In the genomic region with DNA sequence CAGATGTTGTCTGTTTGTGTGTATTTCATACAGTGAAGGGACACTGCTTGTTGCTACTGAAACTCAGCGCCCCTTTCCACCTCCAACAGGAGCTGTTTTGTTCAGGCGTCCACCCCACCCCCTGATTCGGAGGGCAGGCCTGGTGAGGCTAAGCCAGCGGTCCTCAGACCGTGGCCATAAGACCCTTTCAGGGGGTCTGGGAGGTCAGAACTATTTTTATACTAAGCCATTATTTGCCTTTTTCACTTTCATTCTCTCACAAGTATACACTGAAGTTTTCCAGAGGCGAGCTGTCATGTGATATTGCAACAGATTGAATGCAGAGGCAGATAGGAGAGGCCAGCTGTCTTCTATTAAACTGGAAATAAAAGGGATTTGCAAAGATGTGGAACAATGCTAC, we compare ENCODE assay signal across 1 cellular context.
TF ChIP-seq lines count a peak whose summit lies in the region.

No MANE protein-coding gene starts in this region.

TF ChIP-seq in SK-N-SH, 30 proteins besides CTCF, POLR2A, EP300 and RAD21 (continued from another document):
- TF ChIP-seq, protein P1, sequence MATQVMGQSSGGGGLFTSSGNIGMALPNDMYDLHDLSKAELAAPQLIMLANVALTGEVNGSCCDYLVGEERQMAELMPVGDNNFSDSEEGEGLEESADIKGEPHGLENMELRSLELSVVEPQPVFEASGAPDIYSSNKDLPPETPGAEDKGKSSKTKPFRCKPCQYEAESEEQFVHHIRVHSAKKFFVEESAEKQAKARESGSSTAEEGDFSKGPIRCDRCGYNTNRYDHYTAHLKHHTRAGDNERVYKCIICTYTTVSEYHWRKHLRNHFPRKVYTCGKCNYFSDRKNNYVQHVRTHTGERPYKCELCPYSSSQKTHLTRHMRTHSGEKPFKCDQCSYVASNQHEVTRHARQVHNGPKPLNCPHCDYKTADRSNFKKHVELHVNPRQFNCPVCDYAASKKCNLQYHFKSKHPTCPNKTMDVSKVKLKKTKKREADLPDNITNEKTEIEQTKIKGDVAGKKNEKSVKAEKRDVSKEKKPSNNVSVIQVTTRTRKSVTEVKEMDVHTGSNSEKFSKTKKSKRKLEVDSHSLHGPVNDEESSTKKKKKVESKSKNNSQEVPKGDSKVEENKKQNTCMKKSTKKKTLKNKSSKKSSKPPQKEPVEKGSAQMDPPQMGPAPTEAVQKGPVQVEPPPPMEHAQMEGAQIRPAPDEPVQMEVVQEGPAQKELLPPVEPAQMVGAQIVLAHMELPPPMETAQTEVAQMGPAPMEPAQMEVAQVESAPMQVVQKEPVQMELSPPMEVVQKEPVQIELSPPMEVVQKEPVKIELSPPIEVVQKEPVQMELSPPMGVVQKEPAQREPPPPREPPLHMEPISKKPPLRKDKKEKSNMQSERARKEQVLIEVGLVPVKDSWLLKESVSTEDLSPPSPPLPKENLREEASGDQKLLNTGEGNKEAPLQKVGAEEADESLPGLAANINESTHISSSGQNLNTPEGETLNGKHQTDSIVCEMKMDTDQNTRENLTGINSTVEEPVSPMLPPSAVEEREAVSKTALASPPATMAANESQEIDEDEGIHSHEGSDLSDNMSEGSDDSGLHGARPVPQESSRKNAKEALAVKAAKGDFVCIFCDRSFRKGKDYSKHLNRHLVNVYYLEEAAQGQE (IDR thresholded peaks at IDR 0.05; ENCODE audit: low read depth, low read length), result no peak
